In the genomic region with DNA sequence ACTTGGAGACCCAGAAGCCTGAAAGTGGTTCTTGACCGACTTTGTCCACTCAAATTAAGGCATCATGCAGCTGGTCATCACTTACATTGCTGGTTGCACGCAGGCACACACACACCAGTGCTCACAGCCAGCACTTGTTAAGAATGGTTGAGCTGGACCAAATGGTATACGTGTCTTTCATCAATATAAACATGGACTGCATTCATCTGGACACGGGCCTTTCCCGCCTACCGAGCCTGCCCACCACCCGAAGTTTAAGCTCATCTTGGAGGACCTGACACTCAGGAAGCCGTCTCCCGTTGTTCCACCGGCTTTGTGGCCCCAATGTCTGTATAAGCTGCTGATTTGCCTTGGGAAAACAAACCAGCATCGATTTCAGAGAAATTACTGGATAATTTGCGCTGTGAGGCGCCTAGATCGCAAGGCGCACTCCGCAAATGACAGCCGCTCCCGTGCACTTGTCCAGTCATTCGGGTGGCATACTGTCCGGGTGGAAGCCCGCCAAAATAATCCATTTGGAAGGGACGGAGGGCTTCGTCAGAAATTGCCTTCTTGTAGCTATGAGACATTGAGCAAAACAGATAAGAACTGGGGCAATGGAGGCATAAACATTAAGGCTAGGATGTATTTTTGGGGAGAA, we compare ENCODE assay signal across 8 cellular contexts. TPM values are rescaled to one million over a fixed set of nuclear protein-coding genes. Genes with fewer than 3 reads are reported as not detected.
DNase-seq lines count a peak whose midpoint lies in the region; ATAC-seq, FAIRE-seq and TF ChIP-seq lines count a peak whose summit lies in the region.

No MANE protein-coding gene starts in this region.

- FAIRE-seq in H54 (lab: Jason Lieb, UNC) = no peak

- peak overlapping the region; percentile 70 to 77 for H3K4me3 ChIP-seq in cardiac fibroblast (replicated peaks in 1 of 2; ENCODE audit: low read depth in 2 of 2, low read length in 2 of 2)
- H3K4me3 ChIP-seq in left lung = peak overlapping the region; percentile 63 to 88
- H3K4me3 ChIP-seq in testis = peak overlapping the region; percentile 83 to 93

- peak; percentile 21 for ATAC-seq in GM18499 (IDR thresholded peaks at IDR 0.05; ENCODE audit: insufficient read depth, unreplicated experiment)
- ATAC-seq in HG02973 (IDR thresholded peaks at IDR 0.05; ENCODE audit: unreplicated experiment) = peak; percentile 31
- ATAC-seq in left lung = peak; percentile 65

- H3K36me3 ChIP-seq in left lung = peaks cover 0 to 16% of the 10 kb centered on the region in 2 donors
- H3K36me3 ChIP-seq in testis (ENCODE audit: low read depth, missing control alignments) = no peaks in the 10 kb centered on the region

- 2 to 3% methylated on average over 23 of the region's 23 CpGs for WGBS in testis, 2 donors

- no peaks in the 10 kb centered on the region for H3K9me3 ChIP-seq in left lung
- H3K9me3 ChIP-seq in testis = no peaks in the 10 kb centered on the region

- TF ChIP-seq POLR2A in testis (IDR thresholded peaks at IDR 0.05) (no peak), H54 (IDR thresholded peaks at IDR 0.05; ENCODE audit: low read depth, low read length) (no peak)

- intact Hi-C loops in left lung (cut with DNase I) = loop anchor here in 1 of 2 donors (5.0 kb wide), 1 partner anchor 55 kb away; no protein-coding TSS in a partner anchor
- intact Hi-C loops in testis (cut with DNase I; ENCODE audit: low total_unique reads) = no loop called here

- DNase-seq in AG08396 (ENCODE audit: low spot score) (peak; percentile 37), NCI-H774 (lab: John Stamatoyannopoulos, UW) (peak; percentile 56), cardiac fibroblast (ENCODE audit: low read depth in 2 of 2) (peak in 1 of 2 donors; percentile 11), left lung (no peak), testis (no peak), H54 (ENCODE audit: insufficient read length, low spot score) (no peak)

- TF ChIP-seq CTCF in cardiac fibroblast (IDR thresholded peaks at IDR 0.05; ENCODE audit: low read depth, low read length) (no peak), left lung (IDR thresholded peaks at IDR 0.05) (no peak), testis (IDR thresholded peaks at IDR 0.05) (no peak)

- H3K27ac ChIP-seq in left lung (peak overlapping the region; percentile 97 to 99), testis (peak overlapping the region; percentile 98 to 99)

- H3K27me3 ChIP-seq in left lung = no peaks in the 10 kb centered on the region
- H3K27me3 ChIP-seq in testis = no peaks in the 10 kb centered on the region

- H3K4me1 ChIP-seq in left lung = peaks cover 14 to 31% of the 10 kb centered on the region in 2 donors
- H3K4me1 ChIP-seq in testis = peaks cover 10% of the 10 kb centered on the region

RNA-seq across cellular contexts. Expression of a gene that starts 40.1 kb away (rescaled TPM):
- total RNA-seq in left lung (not detected), testis (not detected)
- polyA plus RNA-seq in testis (ENCODE audit: insufficient read depth, low read depth, low replicate concordance) = not detected

RNA-seq across cellular contexts. Expression of a gene that starts 58.3 kb away (rescaled TPM):
- total RNA-seq in left lung (10 to 100 TPM in 1 of 2 donors, 1 to 10 TPM in 1; 8.7 to 14.3 TPM), testis (10 to 100 TPM; 17.3 to 17.7 TPM)
- 10.7 TPM for polyA plus RNA-seq in testis (ENCODE audit: insufficient read depth, low read depth, low replicate concordance)

Comparison
In these comparisons a context has a peak if more than half of its experiments do, and no peak if none do; other contexts are left out.
1. DNase-seq: peak in AG08396 (single experiment) and NCI-H774 (single experiment); none in left lung (0 of 2), testis (single experiment) and H54 (single experiment).
2. Peak in every context shown above with its lines, with median percentiles within 50 percentile points of each other: ATAC-seq and H3K4me3 ChIP-seq.